In the genomic region with DNA sequence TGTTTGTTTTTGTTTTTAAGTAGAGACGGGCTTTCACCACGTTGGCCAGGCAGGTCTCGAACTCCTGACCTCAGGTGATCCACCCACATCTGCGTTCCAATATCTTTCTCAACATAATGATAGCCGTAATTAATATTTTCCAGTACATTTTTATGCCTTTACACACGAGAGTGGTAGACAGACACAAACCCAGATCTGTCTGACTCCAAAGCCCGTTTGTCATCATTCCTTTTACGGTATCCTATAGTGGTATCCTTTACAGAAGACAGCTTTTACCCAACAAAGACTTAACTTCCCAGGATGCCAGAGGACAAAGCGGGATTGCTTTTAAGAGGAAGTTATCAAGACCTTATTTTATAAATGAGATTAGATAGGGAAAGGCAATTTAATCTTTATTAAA, we compare ENCODE assay signal across 25 cellular contexts.
"Had no signal": no experiment of that assay in that cellular context is flagged by ENCODE, and none has a peak within 500 bp of the region (broad histone marks: within the 10 kb centered on the region; RNA-seq: fewer than 3 reads in every experiment).

No MANE protein-coding gene starts in this region.

- H3K9me3 ChIP-seq: left ventricle myocardium inferior, mucosa of descending colon, ovary, right atrium auricular region, right lobe of liver, suprapubic skin, thoracic aorta, tibial artery, uterus had no signal

- H3K36me3 ChIP-seq: ovary, uterus had no signal

- H3K4me1 Mint-ChIP-seq: immature natural killer cell; stimulated activated effector memory CD8-positive, alpha-beta T cell treated with anti-CD3 and anti-CD28 coated beads, Interleukin-12 subunit alpha, Interleukin-12 subunit beta, amount 100 ng/mL, for 72 hours had no signal

- H3K4me3 ChIP-seq: left ventricle myocardium inferior, lung, mucosa of descending colon, ovary, right atrium auricular region, right lobe of liver, smooth muscle cell, suprapubic skin, thoracic aorta, tibial artery, uterus had no signal

- H3K4me3 Mint-ChIP-seq: immature natural killer cell; naive thymus-derived CD4-positive, alpha-beta T cell; natural killer cell treated with Interleukin-12 subunit alpha and Interleukin-12 subunit beta and Interleukin-15 and Interleukin-18, amount 100 ng/mL, for 72 hours; stimulated activated effector memory CD8-positive, alpha-beta T cell treated with anti-CD3 and anti-CD28 coated beads, Interleukin-12 subunit alpha, Interleukin-12 subunit beta, amount 100 ng/mL, for 72 hours; stimulated activated naive CD8-positive, alpha-beta T cell treated with anti-CD3 and anti-CD28 coated beads, Interleukin-15, Interleukin-2, amounts not matched to agents 100 ng/mL and 50 ng/mL, for 24 hours; type B pancreatic cell had no signal

- H3K27ac Mint-ChIP-seq: immature natural killer cell; naive thymus-derived CD4-positive, alpha-beta T cell; natural killer cell treated with Interleukin-12 subunit alpha and Interleukin-12 subunit beta and Interleukin-15 and Interleukin-18, amount 100 ng/mL, for 72 hours; stimulated activated effector memory CD8-positive, alpha-beta T cell treated with anti-CD3 and anti-CD28 coated beads, Interleukin-12 subunit alpha, Interleukin-12 subunit beta, amount 100 ng/mL, for 72 hours; stimulated activated naive CD8-positive, alpha-beta T cell treated with anti-CD3 and anti-CD28 coated beads, Interleukin-15, Interleukin-2, amounts not matched to agents 100 ng/mL and 50 ng/mL, for 24 hours; type B pancreatic cell had no signal

- DNase-seq: hypothalamus; immature natural killer cell; kidney; left ventricle myocardium inferior; midbrain; mucosa of descending colon; naive thymus-derived CD4-positive, alpha-beta T cell; ovary; right lobe of liver; stimulated activated CD4-positive, alpha-beta T cell treated with anti-CD3 and anti-CD28 coated beads, Interleukin-15, amount 100 ng/mL, for 24 hours; stimulated activated CD4-positive, alpha-beta T cell treated with anti-CD3 and anti-CD28 coated beads, Interleukin-2, amount 100 ng/mL, for 24 hours; stimulated activated CD4-positive, alpha-beta T cell treated with anti-CD3 and anti-CD28 coated beads, Interleukin-4, amount 100 ng/mL, for 24 hours; stimulated activated naive CD4-positive, alpha-beta T cell; tibial artery; uterus had no signal

- H3K27me3 Mint-ChIP-seq: naive thymus-derived CD4-positive, alpha-beta T cell; natural killer cell treated with Interleukin-12 subunit alpha and Interleukin-12 subunit beta and Interleukin-15 and Interleukin-18, amount 100 ng/mL, for 72 hours; progenitor cell of endocrine pancreas; stimulated activated naive CD8-positive, alpha-beta T cell treated with anti-CD3 and anti-CD28 coated beads, Interleukin-15, Interleukin-2, amounts not matched to agents 100 ng/mL and 50 ng/mL, for 24 hours; type B pancreatic cell had no signal

- ATAC-seq: mucosa of descending colon; naive thymus-derived CD4-positive, alpha-beta T cell; natural killer cell treated with Interleukin-12 subunit alpha and Interleukin-12 subunit beta and Interleukin-15 and Interleukin-18, amount 100 ng/mL, for 72 hours; right lobe of liver; stimulated activated effector memory CD8-positive, alpha-beta T cell treated with anti-CD3 and anti-CD28 coated beads, Interleukin-12 subunit alpha, Interleukin-12 subunit beta, amount 100 ng/mL, for 72 hours had no signal

- H3K4me2 ChIP-seq: smooth muscle cell had no signal

- H3K27me3 ChIP-seq: ovary, right atrium auricular region, right lobe of liver, suprapubic skin, tibial artery, uterus had no signal

- H3K27ac ChIP-seq: left ventricle myocardium inferior, ovary, right atrium auricular region, right lobe of liver, suprapubic skin, thoracic aorta, tibial artery, uterus had no signal

- H3K4me1 ChIP-seq: left ventricle myocardium inferior, right atrium auricular region, right lobe of liver, suprapubic skin, tibial artery, uterus had no signal

- H3K9me3 Mint-ChIP-seq: immature natural killer cell; naive thymus-derived CD4-positive, alpha-beta T cell; natural killer cell treated with Interleukin-12 subunit alpha and Interleukin-12 subunit beta and Interleukin-15 and Interleukin-18, amount 100 ng/mL, for 72 hours; stimulated activated effector memory CD8-positive, alpha-beta T cell treated with anti-CD3 and anti-CD28 coated beads, Interleukin-12 subunit alpha, Interleukin-12 subunit beta, amount 100 ng/mL, for 72 hours; stimulated activated naive CD8-positive, alpha-beta T cell treated with anti-CD3 and anti-CD28 coated beads, Interleukin-15, Interleukin-2, amounts not matched to agents 100 ng/mL and 50 ng/mL, for 24 hours; type B pancreatic cell had no signal
